11 cellular contexts compared by ENCODE assay signal in the genomic region with DNA sequence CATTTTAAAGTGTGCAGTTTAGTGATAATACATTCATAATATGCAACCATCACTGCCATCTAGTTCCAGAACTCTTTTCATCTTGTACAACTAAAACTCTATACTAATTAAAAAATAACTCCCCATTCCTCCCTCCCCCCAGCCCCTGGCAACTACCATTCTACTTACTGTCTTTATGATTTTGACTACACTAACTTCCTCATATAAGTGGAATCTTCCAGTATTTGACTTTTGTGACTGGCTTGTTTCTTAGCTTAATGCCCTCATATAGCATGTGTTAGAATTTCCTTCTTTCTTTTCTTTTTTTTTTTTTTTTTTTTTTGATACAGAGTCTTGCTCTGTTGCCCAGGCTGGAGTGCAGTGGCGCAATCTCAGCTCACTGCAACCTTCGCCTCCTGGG. TPM values are rescaled to one million over a fixed set of nuclear protein-coding genes. Genes with fewer than 3 reads are reported as not detected.
DNase-seq lines count a peak whose midpoint lies in the region; ATAC-seq and TF ChIP-seq lines count a peak whose summit lies in the region.
"Had no signal": no experiment of that assay in that cellular context is flagged by ENCODE, and none has a peak within 500 bp of the region (broad histone marks: within the 10 kb centered on the region; RNA-seq: fewer than 3 reads in every experiment).

No MANE protein-coding gene starts in this region.

- H3K9me3 ChIP-seq in CD4-positive, alpha-beta T cell (ENCODE audit: control insufficient read depth, low read length) = no peaks in the 10 kb centered on the region

- H3K4me1 Mint-ChIP-seq in CD4-positive, alpha-beta T cell (ENCODE audit: low read depth) = peaks cover 39% of the 10 kb centered on the region
- peaks cover 17% of the 10 kb centered on the region; the same call in 2 of the 3 replicates for H3K4me1 Mint-ChIP-seq in GM23338
- peaks cover 27% of the 10 kb centered on the region for H3K4me1 Mint-ChIP-seq in WTC11
- H3K4me1 Mint-ChIP-seq in mesothelial cell of epicardium = peaks cover 22% of the 10 kb centered on the region

- no peak overlapping the region for H3K4me2 ChIP-seq in GM23338

- H3K27me3 Mint-ChIP-seq in CD4-positive, alpha-beta T cell = no peaks in the 10 kb centered on the region
- peaks cover 3% of the 10 kb centered on the region for H3K27me3 Mint-ChIP-seq in GM23338 (ENCODE audit: insufficient read depth, low read depth, poor library complexity)
- H3K27me3 Mint-ChIP-seq in WTC11 (ENCODE audit: low read depth) = no peaks in the 10 kb centered on the region
- no peaks in the 10 kb centered on the region for H3K27me3 Mint-ChIP-seq in mesothelial cell of epicardium (ENCODE audit: low read depth)

- no peak overlapping the region for H2AFZ ChIP-seq in GM23338

- H3K4me3 ChIP-seq in GM23338 = no peak overlapping the region

- POLR2A ChIA-PET in CD4-positive, alpha-beta T cell (lab: Charles Lee) = no interaction called here
- POLR2A ChIA-PET in WTC11 (lab: Charles Lee) = no interaction called here

- no peaks in the 10 kb centered on the region for H3K9me2 ChIP-seq in GM23338 (ENCODE audit: insufficient read depth)

- H4K20me1 ChIP-seq in GM23338 (replicated peaks; ENCODE audit: insufficient read depth) = peaks cover 8% of the 10 kb centered on the region; the same call in 1 of the 2 replicates

- intact Hi-C loops in CD4-positive, alpha-beta T cell (cut with DNase I, micrococcal nuclease) = loop anchor here (2.0 to 10.0 kb wide), 6 partner anchors 125 to 634 kb away; no protein-coding TSS in a partner anchor
- intact Hi-C loops in posterior cingulate gyrus (cut with DNase I) = loop anchor here (2.0 to 5.0 kb wide), 4 partner anchors 25 to 634 kb away; a partner anchor contains a TSS

- peaks cover 7% of the 10 kb centered on the region; the same call in 1 of the 2 replicates for H3K4me1 ChIP-seq in GM23338 (ENCODE audit: insufficient read depth)

- H3K4me3 Mint-ChIP-seq in CD4-positive, alpha-beta T cell = peak overlapping the region; percentile 74
- H3K4me3 Mint-ChIP-seq in GM23338 (peak overlapping the region; percentile 96; the same call in 2 of the 3 replicates), WTC11 (peak overlapping the region; percentile 98), mesothelial cell of epicardium (peak overlapping the region; percentile 86)

- CTCF ChIA-PET in CD4-positive, alpha-beta T cell (lab: Charles Lee) = interaction anchor here (1.1 kb wide), 1 partner anchor 216 kb away, joined by 3 read pairs; no protein-coding TSS in a partner anchor
- CTCF ChIA-PET in WTC11 (lab: Charles Lee) = no interaction called here

- H3K27ac ChIP-seq in CD4-positive, alpha-beta T cell (ENCODE audit: low read depth, low read length) = no peak overlapping the region
- no peak overlapping the region for H3K27ac ChIP-seq in GM23338 (ENCODE audit: low read depth)

- H3K9me3 Mint-ChIP-seq in CD4-positive, alpha-beta T cell = no peaks in the 10 kb centered on the region
- H3K9me3 Mint-ChIP-seq in GM23338 (no peaks in the 10 kb centered on the region), WTC11 (no peaks in the 10 kb centered on the region), mesothelial cell of epicardium (no peaks in the 10 kb centered on the region)

- peak overlapping the region; percentile 92 for H3K27ac Mint-ChIP-seq in CD4-positive, alpha-beta T cell
- H3K27ac Mint-ChIP-seq in GM23338 (no peak overlapping the region), WTC11 (no peak overlapping the region), mesothelial cell of epicardium (peak overlapping the region; percentile 99)

- no peak for DNase-seq in CD4-positive, alpha-beta T cell
- DNase-seq in GM23338 (ENCODE audit: low spot score) = no peak
- no peak for DNase-seq in WTC11 (ENCODE audit: low spot score)
- no peak for DNase-seq in mesothelial cell of epicardium (ENCODE audit: low spot score in 2 of 2, unreplicated experiment in 2 of 2)
- DNase-seq in posterior cingulate gyrus = no peak
- DNase-seq in NCI-H1436 (lab: John Stamatoyannopoulos, UW) = no peak
- DNase-seq: activated naive CD4-positive, alpha-beta T cell treated with anti-CD3 and anti-CD28 coated beads, Interleukin-2, amount 50 U/mL, for 16 hours; DMS79 treated with DMSO at 0.1 percent for 48 hours; hypothalamus; NCI-H2029 had no signal

- no peak for TF ChIP-seq POLR2A in GM18505 (IDR thresholded peaks at IDR 0.05; ENCODE audit: borderline replicate concordance, extremely low read depth, insufficient read depth, insufficient read length)

- H3K36me3 ChIP-seq in GM23338 (ENCODE audit: insufficient read depth) = no peaks in the 10 kb centered on the region

- no peak for ATAC-seq in CD4-positive, alpha-beta T cell (ENCODE audit: poor library complexity)
- ATAC-seq in GM23338 (no peak), WTC11 (no peak), GM18505 (IDR thresholded peaks at IDR 0.05; ENCODE audit: unreplicated experiment) (no peak)

- no peak for TF ChIP-seq CTCF in CD4-positive, alpha-beta T cell (IDR thresholded peaks at IDR 0.05)
- no peak for TF ChIP-seq CTCF in GM23338 (conservative IDR thresholded peaks at IDR 0.05; ENCODE audit: low read depth in 2 of 2)
- no peak for TF ChIP-seq CTCF in WTC11 (IDR thresholded peaks at IDR 0.05)
- no peak for TF ChIP-seq CTCF in mesothelial cell of epicardium (IDR thresholded peaks at IDR 0.05; ENCODE audit: unreplicated experiment)

- no peaks in the 10 kb centered on the region for H3K27me3 ChIP-seq in CD4-positive, alpha-beta T cell (ENCODE audit: control insufficient read depth, insufficient read depth, low read length)
- no peaks in the 10 kb centered on the region for H3K27me3 ChIP-seq in GM23338 (ENCODE audit: insufficient read depth)

- H3F3A ChIP-seq in GM23338 (replicated peaks; ENCODE audit: low read depth) = no peaks in the 10 kb centered on the region

- peaks cover 36% of the 10 kb centered on the region for H3K79me2 ChIP-seq in GM23338 (replicated peaks; ENCODE audit: insufficient read depth)

- H3K36me3 Mint-ChIP-seq in CD4-positive, alpha-beta T cell (ENCODE audit: low read depth) = peaks cover 14% of the 10 kb centered on the region
- H3K36me3 Mint-ChIP-seq in GM23338 (ENCODE audit: low read depth) (no peaks in the 10 kb centered on the region; the same call in 2 of the 3 replicates), WTC11 (no peaks in the 10 kb centered on the region), mesothelial cell of epicardium (no peaks in the 10 kb centered on the region)

TF ChIP-seq in GM23338, 12 proteins besides CTCF, POLR2A, EP300 and RAD21 (continues in another document):
- TF ChIP-seq CREB1 (CRISPR knock-in tag; IDR thresholded peaks at IDR 0.05; ENCODE audit: low read depth) (no peak), EZH2 (IDR thresholded peaks at IDR 0.05; ENCODE audit: low read depth, unreplicated experiment) (no peak)

TF ChIP-seq in WTC11, 78 proteins besides CTCF, POLR2A, EP300 and RAD21 (continues in another document):
- TF ChIP-seq NR2C2 (CRISPR knock-in tag; IDR thresholded peaks at IDR 0.05) = no peak
- TF ChIP-seq, protein P1, sequence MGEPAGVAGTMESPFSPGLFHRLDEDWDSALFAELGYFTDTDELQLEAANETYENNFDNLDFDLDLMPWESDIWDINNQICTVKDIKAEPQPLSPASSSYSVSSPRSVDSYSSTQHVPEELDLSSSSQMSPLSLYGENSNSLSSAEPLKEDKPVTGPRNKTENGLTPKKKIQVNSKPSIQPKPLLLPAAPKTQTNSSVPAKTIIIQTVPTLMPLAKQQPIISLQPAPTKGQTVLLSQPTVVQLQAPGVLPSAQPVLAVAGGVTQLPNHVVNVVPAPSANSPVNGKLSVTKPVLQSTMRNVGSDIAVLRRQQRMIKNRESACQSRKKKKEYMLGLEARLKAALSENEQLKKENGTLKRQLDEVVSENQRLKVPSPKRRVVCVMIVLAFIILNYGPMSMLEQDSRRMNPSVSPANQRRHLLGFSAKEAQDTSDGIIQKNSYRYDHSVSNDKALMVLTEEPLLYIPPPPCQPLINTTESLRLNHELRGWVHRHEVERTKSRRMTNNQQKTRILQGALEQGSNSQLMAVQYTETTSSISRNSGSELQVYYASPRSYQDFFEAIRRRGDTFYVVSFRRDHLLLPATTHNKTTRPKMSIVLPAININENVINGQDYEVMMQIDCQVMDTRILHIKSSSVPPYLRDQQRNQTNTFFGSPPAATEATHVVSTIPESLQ (CRISPR knock-in tag; IDR thresholded peaks at IDR 0.05) = no peak
- no peak for TF ChIP-seq ZNF317 (CRISPR knock-in tag; IDR thresholded peaks at IDR 0.05; ENCODE audit: borderline replicate concordance, low read depth)
- TF ChIP-seq TEAD4 (CRISPR knock-in tag; IDR thresholded peaks at IDR 0.05) = no peak
- TF ChIP-seq ESRRA (CRISPR knock-in tag; IDR thresholded peaks at IDR 0.05; ENCODE audit: borderline replicate concordance) = no peak
- no peak for TF ChIP-seq SOX15 (CRISPR knock-in tag; IDR thresholded peaks at IDR 0.05)
- TF ChIP-seq, protein P2, sequence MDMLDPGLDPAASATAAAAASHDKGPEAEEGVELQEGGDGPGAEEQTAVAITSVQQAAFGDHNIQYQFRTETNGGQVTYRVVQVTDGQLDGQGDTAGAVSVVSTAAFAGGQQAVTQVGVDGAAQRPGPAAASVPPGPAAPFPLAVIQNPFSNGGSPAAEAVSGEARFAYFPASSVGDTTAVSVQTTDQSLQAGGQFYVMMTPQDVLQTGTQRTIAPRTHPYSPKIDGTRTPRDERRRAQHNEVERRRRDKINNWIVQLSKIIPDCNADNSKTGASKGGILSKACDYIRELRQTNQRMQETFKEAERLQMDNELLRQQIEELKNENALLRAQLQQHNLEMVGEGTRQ (CRISPR knock-in tag; IDR thresholded peaks at IDR 0.05) = no peak
- no peak for TF ChIP-seq CREB1 (CRISPR knock-in tag; IDR thresholded peaks at IDR 0.05)

RNA-seq across cellular contexts. Expression of a gene that starts 1.4 kb away (rescaled TPM):
- 10 to 100 TPM; 14.9 to 18.5 TPM for total RNA-seq in CD4-positive, alpha-beta T cell
- 35.3 and 44.4 TPM in 2 replicates for total RNA-seq in GM23338 (2014; rRNA removed; shearing (Covaris generic))
- 62.2 and 71.7 TPM in 2 replicates for polyA plus RNA-seq in GM23338 (2016; fragmentation: Nextera tagmentation; extraction: Ambion mirVana)
- total RNA-seq in WTC11 (2021) (32.8 to 34.7 TPM (median 33.4 TPM) in 3 replicates), mesothelial cell of epicardium (35.9 to 39.4 TPM (median 38.0 TPM) in 3 replicates)

RNA-seq across cellular contexts. Expression of a gene that starts 25.4 kb away (rescaled TPM):
- 10 to 100 TPM; 31.2 to 33.6 TPM for total RNA-seq in CD4-positive, alpha-beta T cell
- total RNA-seq in GM23338 (2014; rRNA removed; shearing (Covaris generic)) = 47.4 and 53.5 TPM in 2 replicates
- polyA plus RNA-seq in GM23338 (2016; fragmentation: Nextera tagmentation; extraction: Ambion mirVana) = 191 and 194 TPM in 2 replicates
- total RNA-seq in WTC11 (2021) = 64.3 to 77.8 TPM (median 66.0 TPM) in 3 replicates
- 39.6 to 40.2 TPM (median 39.6 TPM) in 3 replicates for total RNA-seq in mesothelial cell of epicardium

Comparison
In these comparisons a context has a peak if more than half of its experiments do, and no peak if none do; other contexts are left out.
1. H3K27ac Mint-ChIP-seq: peak in CD4-positive, alpha-beta T cell (single experiment) and mesothelial cell of epicardium (single experiment); none in GM23338 (single experiment) and WTC11 (single experiment).
2. Peak in every context shown above with its lines, with median percentiles within 50 percentile points of each other: H3K4me3 Mint-ChIP-seq.